ENCODE assay signal across 11 cellular contexts in the genomic region with DNA sequence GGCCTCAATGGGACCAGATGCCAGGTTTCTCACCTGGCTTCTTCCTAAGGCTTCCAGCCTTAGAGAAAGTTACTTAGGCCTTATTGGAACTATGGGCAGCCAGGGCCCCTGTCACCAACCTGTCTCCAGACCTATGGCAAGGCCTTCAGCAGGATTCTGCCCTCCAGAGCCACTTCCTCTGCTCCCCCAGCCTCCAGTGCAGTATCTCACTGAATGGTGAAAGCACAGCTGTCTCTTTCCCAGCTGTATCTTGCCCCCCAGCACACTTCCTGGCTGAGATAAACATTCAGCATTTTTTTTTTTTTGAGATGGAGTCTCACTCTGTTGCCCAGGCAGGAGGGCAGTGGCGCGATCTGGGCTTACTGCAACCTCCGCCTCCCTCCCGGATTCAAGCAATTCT. TPM values are rescaled to one million over a fixed set of nuclear protein-coding genes. Genes with fewer than 3 reads are reported as not detected.
DNase-seq lines count a peak whose midpoint lies in the region; ATAC-seq and TF ChIP-seq lines count a peak whose summit lies in the region.
"Had no signal": no experiment of that assay in that cellular context is flagged by ENCODE, and none has a peak within 500 bp of the region (broad histone marks: within the 10 kb centered on the region; RNA-seq: fewer than 3 reads in every experiment).

No MANE protein-coding gene starts in this region.

- H3K27me3 Mint-ChIP-seq in stimulated activated naive CD8-positive, alpha-beta T cell treated with anti-CD3 and anti-CD28 coated beads, Interleukin-15, Interleukin-2, amounts not matched to agents 100 ng/mL and 50 ng/mL, for 24 hours = no peaks in the 10 kb centered on the region
- H3K27me3 Mint-ChIP-seq in immature natural killer cell (ENCODE audit: low read depth in 3 of 3) = peaks cover 5 to 9% (median 7%) of the 10 kb centered on the region in 3 donors

- TF ChIP-seq CTCF in WERI-Rb-1 (IDR thresholded peaks at IDR 0.05; ENCODE audit: low read depth, low read length) = no peak

- no peaks in the 10 kb centered on the region for H3K27me3 ChIP-seq in WERI-Rb-1 (ENCODE audit: insufficient read depth, low read depth, severe bottlenecking)

- no peak for ATAC-seq in stimulated activated naive CD8-positive, alpha-beta T cell treated with anti-CD3 and anti-CD28 coated beads, Interleukin-15, Interleukin-2, amounts not matched to agents 100 U/mL and 50 U/mL, for 24 hours
- no peak for ATAC-seq in GM21423 (IDR thresholded peaks at IDR 0.05; ENCODE audit: unreplicated experiment)
- ATAC-seq in GM21367 (IDR thresholded peaks at IDR 0.05; ENCODE audit: unreplicated experiment) = no peak

- H3K27ac Mint-ChIP-seq in stimulated activated naive CD8-positive, alpha-beta T cell treated with anti-CD3 and anti-CD28 coated beads, Interleukin-15, Interleukin-2, amounts not matched to agents 100 ng/mL and 50 ng/mL, for 24 hours = no peak overlapping the region
- no peak overlapping the region for H3K27ac Mint-ChIP-seq in immature natural killer cell

- peaks cover 18% of the 10 kb centered on the region for H3K36me3 ChIP-seq in WERI-Rb-1

- H3K9me3 Mint-ChIP-seq in stimulated activated naive CD8-positive, alpha-beta T cell treated with anti-CD3 and anti-CD28 coated beads, Interleukin-15, Interleukin-2, amounts not matched to agents 100 ng/mL and 50 ng/mL, for 24 hours = no peaks in the 10 kb centered on the region
- no peaks in the 10 kb centered on the region for H3K9me3 Mint-ChIP-seq in immature natural killer cell

- H3K4me1 Mint-ChIP-seq in stimulated activated naive CD8-positive, alpha-beta T cell treated with anti-CD3 and anti-CD28 coated beads, Interleukin-15, Interleukin-2, amounts not matched to agents 100 ng/mL and 50 ng/mL, for 24 hours (ENCODE audit: low read depth) = peaks cover 22% of the 10 kb centered on the region
- peaks cover 19 to 22% of the 10 kb centered on the region in 2 donors for H3K4me1 Mint-ChIP-seq in immature natural killer cell

- no peaks in the 10 kb centered on the region for H3K36me3 Mint-ChIP-seq in stimulated activated naive CD8-positive, alpha-beta T cell treated with anti-CD3 and anti-CD28 coated beads, Interleukin-15, Interleukin-2, amounts not matched to agents 100 ng/mL and 50 ng/mL, for 24 hours (ENCODE audit: low read depth)
- peaks cover 2 to 8% (median 5%) of the 10 kb centered on the region in 3 donors for H3K36me3 Mint-ChIP-seq in immature natural killer cell

- no peak for DNase-seq in stimulated activated naive CD8-positive, alpha-beta T cell treated with anti-CD3 and anti-CD28 coated beads, Interleukin-15, Interleukin-2, amounts not matched to agents 100 U/mL and 50 U/mL, for 24 hours
- DNase-seq in WERI-Rb-1 (no peak), immature natural killer cell (no peak), OCI-M1 (lab: John Stamatoyannopoulos, UW) (no peak), activated gamma-delta T cell treated with Interleukin-2 at 50 U/mL for 16 hours (no peak)
- DNase-seq: activated effector memory CD4-positive, alpha-beta T cell treated with Interleukin-2 at 50 U/mL for 16 hours; mesenchymal stem cell; stimulated activated naive CD4-positive, alpha-beta T cell had no signal

- no peak overlapping the region for H3K4me3 ChIP-seq in WERI-Rb-1 (ENCODE audit: low read depth, low read length)

- peak overlapping the region; percentile 91 for H3K27ac ChIP-seq in WERI-Rb-1

- H3K4me3 Mint-ChIP-seq in stimulated activated naive CD8-positive, alpha-beta T cell treated with anti-CD3 and anti-CD28 coated beads, Interleukin-15, Interleukin-2, amounts not matched to agents 100 ng/mL and 50 ng/mL, for 24 hours = peak overlapping the region; percentile 89
- peak overlapping the region; percentile 87 to 94 (median 93) for H3K4me3 Mint-ChIP-seq in immature natural killer cell

- no peaks in the 10 kb centered on the region for H3K9me3 ChIP-seq in WERI-Rb-1 (ENCODE audit: severe bottlenecking)

RNA-seq across cellular contexts. Expression of gene SLC2A11, which starts 1.5 kb away (rescaled TPM):
- polyA plus RNA-seq in immature natural killer cell = 1 to 10 TPM in 2 of 3 donors, under 1 TPM in 1; 0.48 to 3.0 (median 2.0) TPM

RNA-seq across cellular contexts. Expression of gene DERL3, which starts 20.4 kb away (rescaled TPM):
- 1 to 10 TPM in 1 of 3 donors, under 1 TPM in 2; 0.61 to 1.2 (median 0.62) TPM for polyA plus RNA-seq in immature natural killer cell

RNA-seq across cellular contexts. Expression of gene MIF, which starts 35.0 kb away (rescaled TPM):
- polyA plus RNA-seq in immature natural killer cell = 1,000 to 10,000 TPM in 1 of 3 donors, 100 to 1,000 TPM in 2; 788 to 1,627 (median 947) TPM
